ENCODE assay signal across 1 cellular context in the genomic region with DNA sequence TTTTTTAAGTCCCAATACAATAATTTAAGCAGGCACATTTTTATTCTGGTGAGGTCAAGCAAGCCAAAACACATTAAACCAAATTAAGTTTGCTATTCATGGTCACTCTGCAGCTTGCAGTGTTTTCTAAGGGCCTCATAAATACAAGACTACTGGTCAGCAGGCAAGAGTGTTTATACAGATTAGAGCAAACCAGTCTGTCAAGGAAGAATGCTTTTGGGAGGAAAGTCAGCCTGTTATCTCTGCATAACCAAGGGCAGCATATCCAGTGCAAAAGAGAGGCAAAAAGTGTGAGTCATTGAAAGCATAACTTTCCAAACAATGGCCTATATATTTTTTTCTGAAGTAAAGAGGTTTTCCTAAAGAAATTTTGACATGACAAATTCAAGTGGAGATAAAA.
TF ChIP-seq lines count a peak whose summit lies in the region.

No MANE protein-coding gene starts in this region.

TF ChIP-seq in K562, 482 proteins besides CTCF, POLR2A, EP300 and RAD21 (continued from another document and continues in another):
- TF ChIP-seq AFF4 (CRISPR knock-in tag; IDR thresholded peaks at IDR 0.05) (no peak), ZNF57 (CRISPR knock-in tag; IDR thresholded peaks at IDR 0.05) (no peak), RBM25 (IDR thresholded peaks at IDR 0.05; ENCODE audit: low read depth, low read length, severe bottlenecking) (no peak), ZNF280B (CRISPR knock-in tag; IDR thresholded peaks at IDR 0.05) (no peak), ZNF583 (CRISPR knock-in tag; IDR thresholded peaks at IDR 0.05) (no peak), ZC3H4 (CRISPR knock-in tag; IDR thresholded peaks at IDR 0.05; ENCODE audit: borderline replicate concordance) (no peak), ZNF592 (IDR thresholded peaks at IDR 0.05) (no peak; the same call in 1 of the 2 replicates), ZNF431 (CRISPR knock-in tag; IDR thresholded peaks at IDR 0.05) (no peak), PTTG1 (tag; IDR thresholded peaks at IDR 0.05; ENCODE audit: low read depth) (no peak), ZNF253 (CRISPR knock-in tag; conservative IDR thresholded peaks at IDR 0.05) (no peak), ZKSCAN8 (CRISPR knock-in tag; IDR thresholded peaks at IDR 0.05) (no peak), EGR1 (conservative IDR thresholded peaks at IDR 0.05) (no peak), NFYB (IDR thresholded peaks at IDR 0.05; ENCODE audit: extremely low read depth, insufficient read length) (no peak), HMGN3 (IDR thresholded peaks at IDR 0.05; ENCODE audit: borderline replicate concordance, extremely low read depth, insufficient read length, low read depth, low read length) (no peak), FOXK2 (conservative IDR thresholded peaks at IDR 0.05 in 1 of 2, IDR thresholded peaks at IDR 0.05 in 1 of 2; ENCODE audit: low read depth in 2 of 2) (peak; percentile 71 to 77; a peak in 3 of 4 replicates), ZNF174 (CRISPR knock-in tag; IDR thresholded peaks at IDR 0.05) (no peak), ZBTB8A (IDR thresholded peaks at IDR 0.05; ENCODE audit: partially characterized antibody) (no peak), TEAD4 (IDR thresholded peaks at IDR 0.05; ENCODE audit: low read length) (peak; percentile 95), TEAD4 (CRISPR knock-in tag; IDR thresholded peaks at IDR 0.05; ENCODE audit: borderline replicate concordance) (no peak), TAF1 (IDR thresholded peaks at IDR 0.05; ENCODE audit: control insufficient read depth, extremely low read depth, insufficient read depth, low read length, severe bottlenecking) (no peak), ZNF280A (IDR thresholded peaks at IDR 0.05; ENCODE audit: low read depth, partially characterized antibody) (no peak), CBX8 (IDR thresholded peaks at IDR 0.05; ENCODE audit: borderline replicate concordance, extremely low read depth, low read depth, low read length, poor library complexity, severe bottlenecking) (no peak), MTF1 (CRISPR knock-in tag; IDR thresholded peaks at IDR 0.05; ENCODE audit: borderline replicate concordance) (no peak), ZNF408 (CRISPR knock-in tag; IDR thresholded peaks at IDR 0.05; ENCODE audit: low read depth) (no peak), CHD1 (IDR thresholded peaks at IDR 0.05; ENCODE audit: low read length) (no peak), ZFP30 (CRISPR knock-in tag; IDR thresholded peaks at IDR 0.05; ENCODE audit: borderline replicate concordance) (no peak), ZNF124 (CRISPR knock-in tag; IDR thresholded peaks at IDR 0.05) (no peak), MGA (IDR thresholded peaks at IDR 0.05) (no peak), ZNF655 (CRISPR knock-in tag; IDR thresholded peaks at IDR 0.05) (no peak), NELFE (IDR thresholded peaks at IDR 0.05; ENCODE audit: insufficient read depth, insufficient read length) (no peak)
